Comparison of ENCODE assay signal across 7 cellular contexts in genomic region chr18:3593381-3593903, GRCh38.
DNase-seq lines count a peak whose midpoint lies in the region; ATAC-seq lines count a peak whose summit lies in the region.

No MANE protein-coding gene starts in this region.

- ATAC-seq in GM18861 (IDR thresholded peaks at IDR 0.05; ENCODE audit: unreplicated experiment) (peak; percentile 0), HG03378 (IDR thresholded peaks at IDR 0.05; ENCODE audit: unreplicated experiment) (peak; percentile 2)

- H3K4me1 ChIP-seq in effector memory CD4-positive, alpha-beta T cell (ENCODE audit: control insufficient read depth, insufficient read depth, low read length, poor library complexity, severe bottlenecking) = peaks cover 38% of the 10 kb centered on the region
- peaks cover 45% of the 10 kb centered on the region for H3K4me1 ChIP-seq in mucosa of stomach (ENCODE audit: control insufficient read depth, insufficient read depth, low read length)

- H3K9ac ChIP-seq in SK-N-MC (ENCODE audit: insufficient read length) (peak overlapping the region; percentile 68), mucosa of stomach (ENCODE audit: low read length) (peak overlapping the region; percentile 92)

- no peaks in the 10 kb centered on the region for H3K27me3 ChIP-seq in effector memory CD4-positive, alpha-beta T cell (replicated peaks; ENCODE audit: control insufficient read depth, insufficient read depth, low read length, poor library complexity, severe bottlenecking)
- H3K27me3 ChIP-seq in mucosa of stomach (ENCODE audit: control insufficient read depth, insufficient read depth, low read length) = no peaks in the 10 kb centered on the region

- H3K36me3 ChIP-seq in SK-N-MC (ENCODE audit: insufficient read depth, low read length) (no peaks in the 10 kb centered on the region), mucosa of stomach (ENCODE audit: control insufficient read depth, insufficient read depth, low read length) (no peaks in the 10 kb centered on the region)
- H3K36me3 ChIP-seq in effector memory CD4-positive, alpha-beta T cell (ENCODE audit: control insufficient read depth, insufficient read depth, low read length) = no peaks in the 10 kb centered on the region

- peak overlapping the region; percentile 95 for H3K27ac ChIP-seq in SK-N-MC
- H3K27ac ChIP-seq in effector memory CD4-positive, alpha-beta T cell (ENCODE audit: insufficient read depth, low read length, poor library complexity, severe bottlenecking) = peak overlapping the region; percentile 95

- H3K4me3 ChIP-seq in SK-N-MC = peak overlapping the region; percentile 79
- H3K4me3 ChIP-seq in effector memory CD4-positive, alpha-beta T cell (ENCODE audit: insufficient read depth, low read depth, low read length, poor library complexity, severe bottlenecking) = peak overlapping the region; percentile 32
- peak overlapping the region; percentile 9 for H3K4me3 ChIP-seq in mucosa of stomach (ENCODE audit: low read length)

- DNase-seq in SK-N-MC (ENCODE audit: low read depth, low spot score) (no peak), globus pallidus (ENCODE audit: low spot score) (no peak), NCI-H446 (lab: John Stamatoyannopoulos, UW) (no peak)
- DNase-seq in effector memory CD4-positive, alpha-beta T cell = peak in 1 of 3 donors; percentile 54

- H3K9me3 ChIP-seq in SK-N-MC (ENCODE audit: low read depth, low read length) = no peaks in the 10 kb centered on the region
- H3K9me3 ChIP-seq in effector memory CD4-positive, alpha-beta T cell (ENCODE audit: control insufficient read depth, low read length) = no peaks in the 10 kb centered on the region
- no peaks in the 10 kb centered on the region for H3K9me3 ChIP-seq in mucosa of stomach (ENCODE audit: control insufficient read depth, low read length)

Comparison
In these comparisons a context has a peak if more than half of its experiments do, and no peak if none do; other contexts are left out.
1. H3K4me3 ChIP-seq: peak in every context shown above with its lines; median percentile 79 in SK-N-MC; 32 in effector memory CD4-positive, alpha-beta T cell; 9 in mucosa of stomach.